In genomic region chr10:70827358-70827757, GRCh38 we compare ENCODE assay signal across 26 cellular contexts. TPM values are rescaled to one million over a fixed set of nuclear protein-coding genes. Genes with fewer than 3 reads are reported as not detected.
DNase-seq lines count a peak whose midpoint lies in the region; ATAC-seq lines count a peak whose summit lies in the region.
"Had no signal": no experiment of that assay in that cellular context is flagged by ENCODE, and none has a peak within 500 bp of the region (broad histone marks: within the 10 kb centered on the region; RNA-seq: fewer than 3 reads in every experiment).

No MANE protein-coding gene starts in this region.

- H3K4me3 ChIP-seq in BLaER1, result no peak overlapping the region
- H3K4me3 ChIP-seq: ascending aorta, mucosa of descending colon, thoracic aorta had no signal

- peaks cover 31% of the 10 kb centered on the region for H3K36me3 ChIP-seq in BLaER1

- H3K4me2 ChIP-seq in BLaER1, result peak overlapping the region; percentile 25

- no peaks in the 10 kb centered on the region for H3K9me3 ChIP-seq in BLaER1
- H3K9me3 ChIP-seq: ascending aorta, mucosa of descending colon, thoracic aorta had no signal

- ATAC-seq in HG03097 (IDR thresholded peaks at IDR 0.05; ENCODE audit: low FRiP score, unreplicated experiment), result no peak
- ATAC-seq: mucosa of descending colon, WTC11 had no signal

- in situ Hi-C loops in SK-MEL-5 (cut with HindIII; ENCODE audit: low pct_unique_long_range_greater_than_20kb, low sequenced_read_pairs), result no loop called here

- no peak overlapping the region for H3K9ac ChIP-seq in BLaER1

- H4K20me1 ChIP-seq in BLaER1, result peaks cover 40% of the 10 kb centered on the region; the same call in 1 of the 2 replicates

- H3K4me1 ChIP-seq in BLaER1, result peaks cover 23% of the 10 kb centered on the region
- H3K4me1 ChIP-seq: ascending aorta had no signal

- H3K27me3 ChIP-seq in BLaER1, result no peaks in the 10 kb centered on the region
- H3K27me3 ChIP-seq: ascending aorta had no signal

- H3K27ac ChIP-seq in BLaER1, result no peak overlapping the region
- H3K27ac ChIP-seq: ascending aorta, thoracic aorta had no signal

- peak; percentile 32 for DNase-seq in EL
- DNase-seq in SK-MEL-5 (ENCODE audit: low read depth, low spot score), result peak; percentile 73
- peak; percentile 79 for DNase-seq in foreskin melanocyte
- DNase-seq in NCI-H146 (lab: John Stamatoyannopoulos, UW), result no peak
- DNase-seq in activated effector memory CD4-positive, alpha-beta T cell treated with Interleukin-2 at 50 U/mL for 16 hours, result no peak
- DNase-seq: activated CD8-positive, alpha-beta memory T cell treated with anti-CD3 and anti-CD28 coated beads for 24 hours; cerebellar nuclear complex; erythroblast; hippocampal formation; KBM-7; mucosa of descending colon; NCI-H2171; NCI-H526; stimulated activated CD4-positive, alpha-beta T cell treated with anti-CD3 and anti-CD28 coated beads, Interleukin-1b, Interleukin-23, amount 100 ng/mL, for 48 hours; T-helper 9 cell had no signal

RNA-seq across cellular contexts. Expression of gene SGPL1, which starts 11.6 kb away (rescaled TPM):
- total RNA-seq in SK-MEL-5 (2014; rRNA removed; shearing (Covaris generic)), result 25.8 and 27.4 TPM in 2 replicates
- 23.8 and 31.4 TPM in 2 replicates for polyA plus RNA-seq in SK-MEL-5 (2015; cell fraction: cytosol; rRNA removed)
- 15.9 and 21.0 TPM in 2 replicates for polyA plus RNA-seq in SK-MEL-5 (2015; cell fraction: nucleus; rRNA removed)

RNA-seq across cellular contexts. Expression of gene TBATA, which starts 42.2 kb away (rescaled TPM):
- total RNA-seq in SK-MEL-5 (2014; rRNA removed; shearing (Covaris generic)), result not detected in 2 replicates
- not detected in 2 replicates for polyA plus RNA-seq in SK-MEL-5 (2015; cell fraction: cytosol; rRNA removed)
- not detected in 2 replicates for polyA plus RNA-seq in SK-MEL-5 (2015; cell fraction: nucleus; rRNA removed)
- total RNA-seq: ascending aorta, frontal cortex, liver, mucosa of descending colon, posterior vena cava, RPMI7951, skeletal muscle tissue, thoracic aorta, WTC11 had no signal
- polyA plus RNA-seq: liver, neural cell had no signal

Comparison
In these comparisons a context has a peak if more than half of its experiments do, and no peak if none do; other contexts are left out.
1. DNase-seq: peak in EL (single experiment), SK-MEL-5 (single experiment) and foreskin melanocyte (single experiment); none in NCI-H146 (single experiment) and activated effector memory CD4-positive, alpha-beta T cell treated with Interleukin-2 at 50 U/mL for 16 hours (single experiment).